Comparison of ENCODE assay signal across 9 cellular contexts in the genomic region with DNA sequence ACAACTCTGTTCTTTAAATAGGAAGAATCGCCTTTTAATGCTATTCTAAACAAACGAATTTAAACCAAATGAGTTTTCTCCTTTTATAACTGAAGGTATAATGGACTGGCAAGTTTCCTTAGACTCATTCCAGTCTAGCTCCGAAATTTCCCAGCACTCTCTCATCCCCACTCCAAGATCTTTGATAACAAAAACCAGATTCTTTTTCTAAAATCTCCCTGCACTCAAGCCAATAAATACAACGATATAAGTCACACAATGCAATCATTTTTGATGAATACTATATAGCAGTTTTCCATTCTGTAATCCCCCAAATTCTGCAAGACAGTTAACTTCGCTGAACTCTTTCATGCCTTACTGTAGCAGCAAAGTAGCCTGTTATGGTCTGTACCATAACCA. TPM values are rescaled to one million over a fixed set of nuclear protein-coding genes. Genes with fewer than 3 reads are reported as not detected.
DNase-seq lines count a peak whose midpoint lies in the region; ATAC-seq and TF ChIP-seq lines count a peak whose summit lies in the region.
"Had no signal": no experiment of that assay in that cellular context is flagged by ENCODE, and none has a peak within 500 bp of the region (broad histone marks: within the 10 kb centered on the region; RNA-seq: fewer than 3 reads in every experiment).

No MANE protein-coding gene starts in this region.

- intact Hi-C loops in testis (cut with DNase I; ENCODE audit: low total_unique reads) = no loop called here

- peak overlapping the region; percentile 83 to 97 for H3K4me3 ChIP-seq in testis

- POLR2A ChIA-PET in activated naive CD8-positive, alpha-beta T cell treated with anti-CD3 and anti-CD28 coated beads, Interleukin-2, amount 10 ng/mL, durations not matched to agents 7 days and 5 days (lab: Charles Lee) = interaction anchor here (0.6 to 4.7 kb wide), 5 partner anchors 13 to 1038 kb away, joined by 3 to 69 read pairs (median 6); no protein-coding TSS in a partner anchor

- peaks cover 21% of the 10 kb centered on the region for H3K4me1 ChIP-seq in testis

- ATAC-seq in activated naive CD8-positive, alpha-beta T cell treated with anti-CD3 and anti-CD28 coated beads, Interleukin-2, amount 10 ng/mL, durations not matched to agents 7 days and 5 days (ENCODE audit: low read depth) = no peak
- ATAC-seq in GM21390 (IDR thresholded peaks at IDR 0.05; ENCODE audit: unreplicated experiment) = no peak

- peaks cover 39% of the 10 kb centered on the region for H3K4me1 Mint-ChIP-seq in T-helper 2 cell treated with Interferon-gamma antibody and Interleukin-4, amounts not matched to agents 5 μg/mL and 100 μg/mL, for 36 hours (ENCODE audit: low read depth)
- peaks cover 34% of the 10 kb centered on the region for H3K4me1 Mint-ChIP-seq in activated naive CD8-positive, alpha-beta T cell treated with anti-CD3 and anti-CD28 coated beads, Interleukin-2, amount 10 ng/mL, durations not matched to agents 7 days and 5 days

- peaks cover 40% of the 10 kb centered on the region for H3K36me3 Mint-ChIP-seq in T-helper 2 cell treated with Interferon-gamma antibody and Interleukin-4, amounts not matched to agents 5 μg/mL and 100 μg/mL, for 36 hours (ENCODE audit: low read depth)
- H3K36me3 Mint-ChIP-seq in activated naive CD8-positive, alpha-beta T cell treated with anti-CD3 and anti-CD28 coated beads, Interleukin-2, amount 10 ng/mL, durations not matched to agents 7 days and 5 days = peaks cover 25% of the 10 kb centered on the region

- no peak for TF ChIP-seq POLR2A in testis (IDR thresholded peaks at IDR 0.05)

- 3% methylated on average over 5 of the region's 5 CpGs for WGBS in testis, 2 donors

- no peaks in the 10 kb centered on the region for H3K36me3 ChIP-seq in testis (ENCODE audit: low read depth, missing control alignments)

- no peaks in the 10 kb centered on the region for H3K27me3 ChIP-seq in testis

- no peak for DNase-seq in T-helper 2 cell treated with Interferon-gamma antibody and Interleukin-4, amounts not matched to agents 5 μg/mL and 100 μg/mL, for 36 hours (ENCODE audit: low spot score)
- no peak for DNase-seq in T-helper 2 cell
- no peak for DNase-seq in activated naive CD8-positive, alpha-beta T cell treated with anti-CD3 and anti-CD28 coated beads, Interleukin-2, amount 10 ng/mL, durations not matched to agents 7 days and 5 days
- peak; percentile 55 for DNase-seq in kidney glomerular epithelial cell (lab: John Stamatoyannopoulos, UW)
- no peak for DNase-seq in testis
- DNase-seq in T-helper 9 cell = no peak
- no peak for DNase-seq in NCI-H2107 treated with DMSO at 0.1 percent for 48 hours (lab: John Stamatoyannopoulos, UW; ENCODE audit: unreplicated experiment)
- DNase-seq: cerebellar nuclear complex had no signal

- no peaks in the 10 kb centered on the region for H3K9me3 ChIP-seq in testis

- peak overlapping the region; percentile 99 for H3K4me3 Mint-ChIP-seq in T-helper 2 cell treated with Interferon-gamma antibody and Interleukin-4, amounts not matched to agents 5 μg/mL and 100 μg/mL, for 36 hours
- peak overlapping the region; percentile 96 for H3K4me3 Mint-ChIP-seq in activated naive CD8-positive, alpha-beta T cell treated with anti-CD3 and anti-CD28 coated beads, Interleukin-2, amount 10 ng/mL, durations not matched to agents 7 days and 5 days

- no peaks in the 10 kb centered on the region for H3K27me3 Mint-ChIP-seq in T-helper 2 cell treated with Interferon-gamma antibody and Interleukin-4, amounts not matched to agents 5 μg/mL and 100 μg/mL, for 36 hours (ENCODE audit: low read depth)
- H3K27me3 Mint-ChIP-seq in activated naive CD8-positive, alpha-beta T cell treated with anti-CD3 and anti-CD28 coated beads, Interleukin-2, amount 10 ng/mL, durations not matched to agents 7 days and 5 days = no peaks in the 10 kb centered on the region

- peak overlapping the region in 1 of 2 donors; percentile 4 for H3K27ac ChIP-seq in testis

- H3K9me3 Mint-ChIP-seq in T-helper 2 cell treated with Interferon-gamma antibody and Interleukin-4, amounts not matched to agents 5 μg/mL and 100 μg/mL, for 36 hours = no peaks in the 10 kb centered on the region
- no peaks in the 10 kb centered on the region for H3K9me3 Mint-ChIP-seq in activated naive CD8-positive, alpha-beta T cell treated with anti-CD3 and anti-CD28 coated beads, Interleukin-2, amount 10 ng/mL, durations not matched to agents 7 days and 5 days

- H3K27ac Mint-ChIP-seq in T-helper 2 cell treated with Interferon-gamma antibody and Interleukin-4, amounts not matched to agents 5 μg/mL and 100 μg/mL, for 36 hours = peak overlapping the region; percentile 100
- H3K27ac Mint-ChIP-seq in activated naive CD8-positive, alpha-beta T cell treated with anti-CD3 and anti-CD28 coated beads, Interleukin-2, amount 10 ng/mL, durations not matched to agents 7 days and 5 days = peak overlapping the region; percentile 67

- no peak for TF ChIP-seq CTCF in testis (IDR thresholded peaks at IDR 0.05)

RNA-seq across cellular contexts. Expression of a gene that starts 1.9 kb away (rescaled TPM):
- 100 to 1,000 TPM; 207 to 212 TPM for total RNA-seq in activated naive CD8-positive, alpha-beta T cell treated with anti-CD3 and anti-CD28 coated beads, Interleukin-2, amount 10 ng/mL, durations not matched to agents 7 days and 5 days
- total RNA-seq in testis = 100 to 1,000 TPM; 161 to 215 TPM
- 93.3 TPM for polyA plus RNA-seq in testis (ENCODE audit: insufficient read depth, low read depth, low replicate concordance)

RNA-seq across cellular contexts. Expression of a gene that starts 27.2 kb away (rescaled TPM):
- 1 to 10 TPM; 3.1 to 4.1 TPM for total RNA-seq in activated naive CD8-positive, alpha-beta T cell treated with anti-CD3 and anti-CD28 coated beads, Interleukin-2, amount 10 ng/mL, durations not matched to agents 7 days and 5 days
- total RNA-seq in testis = 1 to 10 TPM; 5.6 to 6.8 TPM
- polyA plus RNA-seq in testis (ENCODE audit: insufficient read depth, low read depth, low replicate concordance) = 5.1 TPM

RNA-seq across cellular contexts. Expression of a gene that starts 33.1 kb away (rescaled TPM):
- total RNA-seq in activated naive CD8-positive, alpha-beta T cell treated with anti-CD3 and anti-CD28 coated beads, Interleukin-2, amount 10 ng/mL, durations not matched to agents 7 days and 5 days = 10 to 100 TPM; 29.2 to 30.5 TPM
- 10 to 100 TPM; 38.9 to 64.5 TPM for total RNA-seq in testis
- polyA plus RNA-seq in testis (ENCODE audit: insufficient read depth, low read depth, low replicate concordance) = 40.9 TPM

RNA-seq across cellular contexts. Expression of a gene that starts 40.5 kb away (rescaled TPM):
- not detected for total RNA-seq in activated naive CD8-positive, alpha-beta T cell treated with anti-CD3 and anti-CD28 coated beads, Interleukin-2, amount 10 ng/mL, durations not matched to agents 7 days and 5 days
- total RNA-seq in testis = 1 to 10 TPM in 1 of 2 donors, not detected in 1; 1.1 TPM
- 0.41 TPM for polyA plus RNA-seq in testis (ENCODE audit: insufficient read depth, low read depth, low replicate concordance)
